In the genomic region with DNA sequence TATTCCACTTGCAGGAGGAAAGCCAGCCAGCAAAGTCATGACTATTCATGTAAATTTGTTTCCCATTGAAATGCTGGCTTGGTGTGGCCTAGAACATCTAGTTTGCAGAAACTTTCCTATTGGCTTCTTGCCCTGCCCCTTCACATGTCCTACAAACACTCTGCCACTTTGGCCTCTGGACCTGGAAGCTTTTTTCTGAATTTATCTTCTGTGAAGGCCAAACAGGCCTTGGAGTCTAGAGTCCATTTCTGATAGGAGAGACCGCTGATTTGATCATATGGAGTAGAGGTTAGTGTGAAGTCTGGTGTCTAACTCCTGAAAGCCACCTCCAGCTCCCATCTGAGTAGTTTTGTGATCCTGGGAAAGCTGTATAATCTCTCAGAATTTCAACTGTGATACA, we compare ENCODE assay signal across 1 cellular context.
TF ChIP-seq lines count a peak whose summit lies in the region.

No MANE protein-coding gene starts in this region.

TF ChIP-seq in liver, 16 proteins besides CTCF, POLR2A, EP300 and RAD21 (continued from another document):
- TF ChIP-seq RXRA (IDR thresholded peaks at IDR 0.05) (peak; percentile 63 to 65), YY1 (IDR thresholded peaks at IDR 0.05) (no peak)
- TF ChIP-seq, protein P1, sequence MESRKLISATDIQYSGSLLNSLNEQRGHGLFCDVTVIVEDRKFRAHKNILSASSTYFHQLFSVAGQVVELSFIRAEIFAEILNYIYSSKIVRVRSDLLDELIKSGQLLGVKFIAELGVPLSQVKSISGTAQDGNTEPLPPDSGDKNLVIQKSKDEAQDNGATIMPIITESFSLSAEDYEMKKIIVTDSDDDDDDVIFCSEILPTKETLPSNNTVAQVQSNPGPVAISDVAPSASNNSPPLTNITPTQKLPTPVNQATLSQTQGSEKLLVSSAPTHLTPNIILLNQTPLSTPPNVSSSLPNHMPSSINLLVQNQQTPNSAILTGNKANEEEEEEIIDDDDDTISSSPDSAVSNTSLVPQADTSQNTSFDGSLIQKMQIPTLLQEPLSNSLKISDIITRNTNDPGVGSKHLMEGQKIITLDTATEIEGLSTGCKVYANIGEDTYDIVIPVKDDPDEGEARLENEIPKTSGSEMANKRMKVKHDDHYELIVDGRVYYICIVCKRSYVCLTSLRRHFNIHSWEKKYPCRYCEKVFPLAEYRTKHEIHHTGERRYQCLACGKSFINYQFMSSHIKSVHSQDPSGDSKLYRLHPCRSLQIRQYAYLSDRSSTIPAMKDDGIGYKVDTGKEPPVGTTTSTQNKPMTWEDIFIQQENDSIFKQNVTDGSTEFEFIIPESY (IDR thresholded peaks at IDR 0.05) = peak; percentile 32
